In the genomic region with DNA sequence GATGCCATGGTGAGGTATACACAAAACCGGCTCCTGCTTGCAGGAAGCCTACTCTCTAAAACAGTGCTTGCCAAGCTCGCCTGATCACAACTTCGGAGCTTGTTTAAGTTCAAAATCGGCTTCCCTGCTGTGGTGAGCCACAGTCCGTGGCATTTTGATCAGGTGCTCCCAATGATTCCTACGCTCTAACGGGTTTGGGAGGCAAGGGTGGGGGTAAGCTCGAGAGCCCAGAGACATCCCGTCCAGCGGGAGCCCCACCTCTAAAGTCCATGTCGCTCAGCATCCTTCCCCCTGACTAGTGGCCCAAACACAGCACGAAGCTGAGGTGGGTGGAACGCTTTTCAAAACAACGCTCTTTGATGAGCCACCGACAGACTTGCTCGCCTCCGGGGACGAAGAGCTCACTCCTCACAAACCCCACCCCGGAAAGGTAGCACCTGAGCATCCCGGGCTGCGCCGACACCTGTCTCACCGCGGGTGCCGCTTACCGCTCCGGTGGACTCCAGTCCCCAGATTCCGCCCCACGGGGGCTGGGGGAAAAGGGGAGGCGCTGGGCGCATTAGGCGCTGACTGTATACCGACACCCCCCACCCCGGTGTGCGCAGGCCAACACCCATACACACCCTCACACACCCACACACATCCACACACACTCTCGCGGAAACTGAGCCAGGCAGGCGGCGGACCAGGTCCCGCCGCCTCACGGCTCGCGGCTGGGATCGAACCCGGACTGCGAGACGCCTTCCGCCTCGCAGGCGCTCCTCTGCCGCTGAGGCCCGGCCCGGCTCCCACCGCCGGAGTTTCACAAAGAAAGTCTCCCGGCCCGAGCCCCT, we compare ENCODE assay signal across 9 cellular contexts. TPM values are rescaled to one million over a fixed set of nuclear protein-coding genes. Genes with fewer than 3 reads are reported as not detected.
DNase-seq lines count a peak whose midpoint lies in the region; ATAC-seq and TF ChIP-seq lines count a peak whose summit lies in the region.
"Not testable (repeated sequence)": the region's sequence is repeated elsewhere in the genome, so short reads cannot be mapped to it uniquely, and the experiment has no call there.
"Had no signal": no experiment of that assay in that cellular context is flagged by ENCODE, and none has a peak within 500 bp of the region (broad histone marks: within the 10 kb centered on the region; RNA-seq: fewer than 3 reads in every experiment).

No MANE protein-coding gene starts in this region.

- H2BK15ac ChIP-seq in H9 (ENCODE audit: low read depth, low read length): not testable (repeated sequence)

- POLR2A ChIA-PET in PC-9 (lab: Charles Lee; ENCODE audit: unreplicated experiment); naive thymus-derived CD4-positive, alpha-beta T cell (lab: Charles Lee): not testable (repeated sequence)

- not testable (repeated sequence) for H3K4me1 ChIP-seq in H9 (ENCODE audit: insufficient read depth, low read length); PC-9 (replicated peaks; ENCODE audit: insufficient read depth)
- peaks cover 10% of the 10 kb centered on the region in 2 donors for H3K4me1 ChIP-seq in naive thymus-derived CD4-positive, alpha-beta T cell (ENCODE audit: control insufficient read depth in 2 of 2, insufficient read depth in 2 of 2, low read length in 2 of 2)

- not testable (repeated sequence) for H3K23me2 ChIP-seq in H9 (ENCODE audit: insufficient read length, low read depth, low read length, poor library complexity, severe bottlenecking)

- H3K9me3 ChIP-seq in H9 (ENCODE audit: control insufficient read depth, low read depth, low read length); PC-9 (ENCODE audit: insufficient read depth, low read depth); naive thymus-derived CD4-positive, alpha-beta T cell (ENCODE audit: control insufficient read depth in 2 of 3, low read length in 3 of 3): not testable (repeated sequence)

- H3K9me2 ChIP-seq in PC-9 (ENCODE audit: insufficient read depth): not testable (repeated sequence)

- H2BK5ac ChIP-seq in H9 (ENCODE audit: insufficient read length, low read length): not testable (repeated sequence)

- H3K23ac ChIP-seq in H9 (ENCODE audit: insufficient read length, low read depth, low read length): not testable (repeated sequence)

- H3K79me1 ChIP-seq in H9 (ENCODE audit: insufficient read depth, low read depth, low read length, poor library complexity, severe bottlenecking): not testable (repeated sequence)

- H3K27me3 Mint-ChIP-seq in H9 (ENCODE audit: low read depth): peaks cover 26% of the 10 kb centered on the region
- H3K27me3 Mint-ChIP-seq in activated T-cell treated with anti-CD3 and anti-CD28 coated beads, Interleukin-2, amount 50 U/mL, for 72 hours (ENCODE audit: low read depth): peaks cover 57% of the 10 kb centered on the region
- H3K27me3 Mint-ChIP-seq in naive thymus-derived CD4-positive, alpha-beta T cell: peaks cover 54 to 92% (median 70%) of the 10 kb centered on the region in 5 donors

- not testable (repeated sequence) for BruUV-seq in PC-9 (replicated peaks; lab: Mats Ljungman, UMichigan)

- H3T11ph ChIP-seq in H9 (ENCODE audit: low read length): not testable (repeated sequence)

- not testable (repeated sequence) for H4K5ac ChIP-seq in H9 (ENCODE audit: insufficient read length, low read depth, low read length)

- H3K36me3 Mint-ChIP-seq in H9 (ENCODE audit: insufficient read depth in 1 of 3, low read depth in 3 of 3); activated T-cell treated with anti-CD3 and anti-CD28 coated beads, Interleukin-2, amount 50 U/mL, for 72 hours (ENCODE audit: insufficient read depth in 2 of 2); naive thymus-derived CD4-positive, alpha-beta T cell: not testable (repeated sequence)

- H2BK12ac ChIP-seq in H9 (ENCODE audit: insufficient read length, low read depth, low read length): not testable (repeated sequence)

- ATAC-seq in activated T-cell treated with anti-CD3 and anti-CD28 coated beads, Interleukin-2, amount 50 U/mL, for 72 hours (replicated peaks in 1 of 2); naive thymus-derived CD4-positive, alpha-beta T cell: not testable (repeated sequence)

- not testable (repeated sequence) for DNase-seq in AG09309 (ENCODE audit: low read depth); PC-9
- peak; percentile 35 for DNase-seq in H9
- peak; percentile 14 to 18 for DNase-seq in activated T-cell treated with anti-CD3 and anti-CD28 coated beads, Interleukin-2, amount 50 U/mL, for 72 hours
- DNase-seq in ecto neural progenitor cell (ENCODE audit: low spot score): peak; percentile 57
- peak in 3 of 9 donors; percentile 10 to 23 (median 17) for DNase-seq in naive thymus-derived CD4-positive, alpha-beta T cell
- DNase-seq in stimulated activated CD4-positive, alpha-beta T cell treated with anti-CD3 and anti-CD28 coated beads, Interleukin-1b, Interleukin-23, amount 100 ng/mL, for 48 hours: peak; percentile 2

- no CpG with 5 or more reads among the region's 58 CpGs for WGBS in H9 (ENCODE audit: extremely low coverage, insufficient read length, low lambda C conversion rate)

- H2BK20ac ChIP-seq in H9 (ENCODE audit: low read depth, low read length, poor library complexity, severe bottlenecking): not testable (repeated sequence)

- not testable (repeated sequence) for H3K56ac ChIP-seq in H9 (ENCODE audit: insufficient read length, low read depth, low read length)

- H2AFZ ChIP-seq in H9 (ENCODE audit: low read length); PC-9: not testable (repeated sequence)

- not testable (repeated sequence) for TF ChIP-seq CTCF in AG09309 (IDR thresholded peaks at IDR 0.05; ENCODE audit: control insufficient read depth, insufficient read depth, low read depth, low read length, missing control alignments); H9 (conservative IDR thresholded peaks at IDR 0.05); PC-9 (conservative IDR thresholded peaks at IDR 0.05)

- H3K79me2 ChIP-seq in H9 (ENCODE audit: insufficient read depth, low read length); PC-9 (ENCODE audit: low read depth): not testable (repeated sequence)

- H4K8ac ChIP-seq in H9 (replicated peaks; ENCODE audit: insufficient read length, low read depth, low read length): not testable (repeated sequence)

- H3K4me1 Mint-ChIP-seq in H9: not testable (repeated sequence)
- peaks cover 27% of the 10 kb centered on the region for H3K4me1 Mint-ChIP-seq in activated T-cell treated with anti-CD3 and anti-CD28 coated beads, Interleukin-2, amount 50 U/mL, for 72 hours (ENCODE audit: low read depth)
- H3K4me1 Mint-ChIP-seq in naive thymus-derived CD4-positive, alpha-beta T cell: peaks cover 9 to 25% (median 21%) of the 10 kb centered on the region in 7 donors

- H3K27ac Mint-ChIP-seq in H9; activated T-cell treated with anti-CD3 and anti-CD28 coated beads, Interleukin-2, amount 50 U/mL, for 72 hours; naive thymus-derived CD4-positive, alpha-beta T cell: not testable (repeated sequence)

- H3K27ac ChIP-seq in H9 (ENCODE audit: insufficient read length, low read depth, low read length); PC-9; naive thymus-derived CD4-positive, alpha-beta T cell (ENCODE audit: low read depth, low read length): not testable (repeated sequence)

- intact Hi-C loops in PC-9 (cut with micrococcal nuclease; ENCODE audit: unreplicated experiment): not testable (repeated sequence)
- intact Hi-C loops in naive thymus-derived CD4-positive, alpha-beta T cell (cut with micrococcal nuclease): loop anchor here in 1 of 2 donors (2.0 to 10.0 kb wide), 2 partner anchors 78 to 126 kb away; a partner anchor contains a TSS

- CTCF ChIA-PET in PC-9 (lab: Charles Lee); naive thymus-derived CD4-positive, alpha-beta T cell (lab: Charles Lee): not testable (repeated sequence)

- not testable (repeated sequence) for H3K4ac ChIP-seq in H9 (ENCODE audit: low read depth, low read length)

- H3K9ac ChIP-seq in H9 (ENCODE audit: extremely low read depth, insufficient read length, low read length): peak overlapping the region; percentile 44

- H3K4me3 Mint-ChIP-seq in H9: peak overlapping the region; percentile 77 to 88
- H3K4me3 Mint-ChIP-seq in activated T-cell treated with anti-CD3 and anti-CD28 coated beads, Interleukin-2, amount 50 U/mL, for 72 hours: peak overlapping the region; percentile 82 to 85
- H3K4me3 Mint-ChIP-seq in naive thymus-derived CD4-positive, alpha-beta T cell: peak overlapping the region; percentile 47 to 74 (median 55)

- not testable (repeated sequence) for H3K36me3 ChIP-seq in PC-9 (ENCODE audit: low read depth); naive thymus-derived CD4-positive, alpha-beta T cell (ENCODE audit: control insufficient read depth in 2 of 3, insufficient read depth in 3 of 3, low read length in 3 of 3)

- peaks cover 16% of the 10 kb centered on the region; the same call in 1 of the 2 replicates for H3F3A ChIP-seq in PC-9 (ENCODE audit: insufficient read depth, low read depth)

- H4K20me1 ChIP-seq in H9 (ENCODE audit: control insufficient read depth, insufficient read depth, insufficient read length); PC-9 (ENCODE audit: insufficient read depth): not testable (repeated sequence)

- H3K18ac ChIP-seq in H9 (ENCODE audit: insufficient read length, low read depth, low read length): peak overlapping the region; percentile 70

- H3K27me3 ChIP-seq in H9 (ENCODE audit: insufficient read depth, low read length); PC-9 (ENCODE audit: insufficient read depth, low read depth): not testable (repeated sequence)
- peaks cover 7 to 24% of the 10 kb centered on the region in 2 donors for H3K27me3 ChIP-seq in naive thymus-derived CD4-positive, alpha-beta T cell (ENCODE audit: control insufficient read depth in 2 of 2, insufficient read depth in 2 of 2, low read length in 2 of 2)

- not testable (repeated sequence) for H4K91ac ChIP-seq in H9 (ENCODE audit: insufficient read length, low read depth, low read length)

- not testable (repeated sequence) for H2BK120ac ChIP-seq in H9 (ENCODE audit: low read depth, low read length, poor library complexity, severe bottlenecking)

- H3K14ac ChIP-seq in H9 (ENCODE audit: insufficient read depth, low read length): peak overlapping the region; percentile 84; the same call in 1 of the 2 replicates

- H3K4me2 ChIP-seq in H9 (ENCODE audit: insufficient read depth, insufficient read length, low read length) (peak overlapping the region; percentile 51), PC-9 (peak overlapping the region; percentile 10; the same call in 1 of the 2 replicates)

- H3K9me3 Mint-ChIP-seq in H9; activated T-cell treated with anti-CD3 and anti-CD28 coated beads, Interleukin-2, amount 50 U/mL, for 72 hours; naive thymus-derived CD4-positive, alpha-beta T cell: not testable (repeated sequence)

- peak overlapping the region; percentile 84 for H3K4me3 ChIP-seq in AG09309 (ENCODE audit: control insufficient read depth, low read depth, low read length)
- H3K4me3 ChIP-seq in PC-9: peak overlapping the region; percentile 38; the same call in 1 of the 2 replicates
- peak overlapping the region; percentile 40 for H3K4me3 ChIP-seq in iPS-11a (ENCODE audit: low read depth, low read length)
- H3K4me3 ChIP-seq in naive thymus-derived CD4-positive, alpha-beta T cell (ENCODE audit: low read length): peak overlapping the region; percentile 20

- H2AK5ac ChIP-seq in H9 (ENCODE audit: insufficient read length, low read length): not testable (repeated sequence)

RNA-seq across cellular contexts. Expression of a gene that starts 0.6 kb away (rescaled TPM):
- total RNA-seq in H9 (2021): 12.6 and 13.6 TPM in 2 replicates
- 6.7 and 8.5 TPM in 2 replicates for total RNA-seq in PC-9 (2021)
- total RNA-seq in activated T-cell treated with anti-CD3 and anti-CD28 coated beads, Interleukin-2, amount 50 U/mL, for 72 hours: 1 to 10 TPM; 4.2 to 5.4 TPM
- 1 to 10 TPM; 2.4 to 8.3 (median 5.1) TPM for total RNA-seq in naive thymus-derived CD4-positive, alpha-beta T cell
- polyA plus RNA-seq in naive thymus-derived CD4-positive, alpha-beta T cell: 1 to 10 TPM in 1 of 2 donors, under 1 TPM in 1; 0.50 to 2.1 TPM
- total RNA-seq: MCF 10A had no signal

Comparison
In these comparisons a context has a peak if more than half of its experiments do, and no peak if none do; other contexts are left out.
1. H3K4me3 ChIP-seq: peak in every context shown above with its lines; median percentile 84 in AG09309; 40 in iPS-11a; 38 in PC-9; 20 in naive thymus-derived CD4-positive, alpha-beta T cell.